Comparison of ENCODE assay signal across 1 cellular context in genomic region chr5:177496111-177497010, GRCh38.
TF ChIP-seq lines count a peak whose summit lies in the region.

No MANE protein-coding gene starts in this region.

TF ChIP-seq in K562, 482 proteins besides CTCF, POLR2A, EP300 and RAD21 (continued from another document and continues in another):
- TF ChIP-seq ATF7 (IDR thresholded peaks at IDR 0.05), result peak; percentile 29; the same call in 1 of the 2 replicates
- TF ChIP-seq CBFA2T3 (IDR thresholded peaks at IDR 0.05), result no peak
- TF ChIP-seq, protein P1, sequence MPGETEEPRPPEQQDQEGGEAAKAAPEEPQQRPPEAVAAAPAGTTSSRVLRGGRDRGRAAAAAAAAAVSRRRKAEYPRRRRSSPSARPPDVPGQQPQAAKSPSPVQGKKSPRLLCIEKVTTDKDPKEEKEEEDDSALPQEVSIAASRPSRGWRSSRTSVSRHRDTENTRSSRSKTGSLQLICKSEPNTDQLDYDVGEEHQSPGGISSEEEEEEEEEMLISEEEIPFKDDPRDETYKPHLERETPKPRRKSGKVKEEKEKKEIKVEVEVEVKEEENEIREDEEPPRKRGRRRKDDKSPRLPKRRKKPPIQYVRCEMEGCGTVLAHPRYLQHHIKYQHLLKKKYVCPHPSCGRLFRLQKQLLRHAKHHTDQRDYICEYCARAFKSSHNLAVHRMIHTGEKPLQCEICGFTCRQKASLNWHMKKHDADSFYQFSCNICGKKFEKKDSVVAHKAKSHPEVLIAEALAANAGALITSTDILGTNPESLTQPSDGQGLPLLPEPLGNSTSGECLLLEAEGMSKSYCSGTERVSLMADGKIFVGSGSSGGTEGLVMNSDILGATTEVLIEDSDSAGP (CRISPR knock-in tag; IDR thresholded peaks at IDR 0.05), result no peak
- TF ChIP-seq ZNF717 (CRISPR knock-in tag; IDR thresholded peaks at IDR 0.05), result no peak
- peak; percentile 71 for TF ChIP-seq POLR2AphosphoS5 (IDR thresholded peaks at IDR 0.05; ENCODE audit: control insufficient read depth, insufficient read depth, low read depth, low read length)
- peak; percentile 39; the same call in 1 of the 2 replicates for TF ChIP-seq SMARCE1 (IDR thresholded peaks at IDR 0.05)
- no peak for TF ChIP-seq NR2C2 (CRISPR knock-in tag; IDR thresholded peaks at IDR 0.05)
- peak; percentile 32; the same call in 1 of the 2 replicates for TF ChIP-seq NR2C2 (tag; IDR thresholded peaks at IDR 0.05)
- TF ChIP-seq RB1 (IDR thresholded peaks at IDR 0.05; ENCODE audit: low read depth), result peak; percentile 8; the same call in 1 of the 2 replicates
- TF ChIP-seq NELFE (IDR thresholded peaks at IDR 0.05; ENCODE audit: insufficient read depth, insufficient read length), result peak; percentile 8
- no peak for TF ChIP-seq CBX3 (IDR thresholded peaks at IDR 0.05; ENCODE audit: borderline replicate concordance in 1 of 2, low read length in 2 of 2)
- peak; percentile 57 for TF ChIP-seq DPF2 (IDR thresholded peaks at IDR 0.05)
- peak; percentile 44; the same call in 1 of the 2 replicates for TF ChIP-seq ZNF263 (CRISPR knock-in tag; IDR thresholded peaks at IDR 0.05; ENCODE audit: borderline replicate concordance)
- TF ChIP-seq HLTF (IDR thresholded peaks at IDR 0.05), result no peak
- peak; percentile 22; the same call in 1 of the 2 replicates for TF ChIP-seq CREM (IDR thresholded peaks at IDR 0.05; ENCODE audit: low read depth)
- TF ChIP-seq, protein P2, sequence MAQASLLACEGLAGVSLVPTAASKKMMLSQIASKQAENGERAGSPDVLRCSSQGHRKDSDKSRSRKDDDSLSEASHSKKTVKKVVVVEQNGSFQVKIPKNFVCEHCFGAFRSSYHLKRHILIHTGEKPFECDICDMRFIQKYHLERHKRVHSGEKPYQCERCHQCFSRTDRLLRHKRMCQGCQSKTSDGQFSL (CRISPR knock-in tag; IDR thresholded peaks at IDR 0.05), result no peak
- TF ChIP-seq, protein P2 (tag; IDR thresholded peaks at IDR 0.05), result 0 out of 4 replicates have a peak, but pooled peaks of 1 of the 2 experiments have one; percentile 67
- peak; percentile 84; the same call in 1 of the 2 replicates for TF ChIP-seq ZNF395 (CRISPR knock-in tag; IDR thresholded peaks at IDR 0.05)
- TF ChIP-seq STAT6 (CRISPR knock-in tag; IDR thresholded peaks at IDR 0.05), result no peak
- peak; percentile 46; the same call in 1 of the 2 replicates for TF ChIP-seq ZNF584 (CRISPR knock-in tag; IDR thresholded peaks at IDR 0.05; ENCODE audit: low read depth)
- peak; percentile 41 for TF ChIP-seq RBM22 (IDR thresholded peaks at IDR 0.05; ENCODE audit: low read depth, low read length, poor library complexity, severe bottlenecking)
- TF ChIP-seq SRF (CRISPR knock-in tag; IDR thresholded peaks at IDR 0.05), result peak; percentile 85 to 97; a peak in 3 of 4 replicates
- TF ChIP-seq GABPB2 (CRISPR knock-in tag; conservative IDR thresholded peaks at IDR 0.05), result no peak
- no peak for TF ChIP-seq ZC3H4 (CRISPR knock-in tag; IDR thresholded peaks at IDR 0.05; ENCODE audit: borderline replicate concordance)
- peak; percentile 36; the same call in 1 of the 2 replicates for TF ChIP-seq JUN (IDR thresholded peaks at IDR 0.05; ENCODE audit: borderline replicate concordance, low read depth, low read length)
- no peak for TF ChIP-seq JUN (CRISPR knock-in tag; IDR thresholded peaks at IDR 0.05; ENCODE audit: borderline replicate concordance)
- TF ChIP-seq HMGXB4 (CRISPR knock-in tag; IDR thresholded peaks at IDR 0.05), result 0 out of 2 replicates have a peak, but pooled peaks have one; percentile 44
- peak; percentile 67; the same call in 1 of the 2 replicates for TF ChIP-seq MTA3 (IDR thresholded peaks at IDR 0.05; ENCODE audit: borderline replicate concordance)
- TF ChIP-seq CBFA2T2 (conservative IDR thresholded peaks at IDR 0.05), result no peak
- TF ChIP-seq KLF13 (tag; IDR thresholded peaks at IDR 0.05; ENCODE audit: borderline replicate concordance, low read depth), result no peak
- TF ChIP-seq ZNF449 (CRISPR knock-in tag; IDR thresholded peaks at IDR 0.05), result no peak
- TF ChIP-seq EP400 (IDR thresholded peaks at IDR 0.05), result 0 out of 2 replicates have a peak, but pooled peaks have one; percentile 4
- TF ChIP-seq, protein P3, sequence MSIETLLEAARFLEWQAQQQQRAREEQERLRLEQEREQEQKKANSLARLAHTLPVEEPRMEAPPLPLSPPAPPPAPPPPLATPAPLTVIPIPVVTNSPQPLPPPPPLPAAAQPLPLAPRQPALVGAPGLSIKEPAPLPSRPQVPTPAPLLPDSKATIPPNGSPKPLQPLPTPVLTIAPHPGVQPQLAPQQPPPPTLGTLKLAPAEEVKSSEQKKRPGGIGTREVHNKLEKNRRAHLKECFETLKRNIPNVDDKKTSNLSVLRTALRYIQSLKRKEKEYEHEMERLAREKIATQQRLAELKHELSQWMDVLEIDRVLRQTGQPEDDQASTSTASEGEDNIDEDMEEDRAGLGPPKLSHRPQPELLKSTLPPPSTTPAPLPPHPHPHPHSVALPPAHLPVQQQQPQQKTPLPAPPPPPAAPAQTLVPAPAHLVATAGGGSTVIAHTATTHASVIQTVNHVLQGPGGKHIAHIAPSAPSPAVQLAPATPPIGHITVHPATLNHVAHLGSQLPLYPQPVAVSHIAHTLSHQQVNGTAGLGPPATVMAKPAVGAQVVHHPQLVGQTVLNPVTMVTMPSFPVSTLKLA (conservative IDR thresholded peaks at IDR 0.05), result 0 out of 4 replicates have a peak, but pooled peaks of 1 of the 2 experiments have one; percentile 9
- peak; percentile 74 for TF ChIP-seq ZNF175 (CRISPR knock-in tag; IDR thresholded peaks at IDR 0.05; ENCODE audit: low read depth)
- TF ChIP-seq, protein P4, sequence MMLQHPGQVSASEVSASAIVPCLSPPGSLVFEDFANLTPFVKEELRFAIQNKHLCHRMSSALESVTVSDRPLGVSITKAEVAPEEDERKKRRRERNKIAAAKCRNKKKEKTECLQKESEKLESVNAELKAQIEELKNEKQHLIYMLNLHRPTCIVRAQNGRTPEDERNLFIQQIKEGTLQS (IDR thresholded peaks at IDR 0.05), result peak; percentile 52; the same call in 1 of the 2 replicates
- TF ChIP-seq, protein P4 (CRISPR knock-in tag; conservative IDR thresholded peaks at IDR 0.05), result 0 out of 2 replicates have a peak, but pooled peaks have one; percentile 21
- TF ChIP-seq, protein P5, sequence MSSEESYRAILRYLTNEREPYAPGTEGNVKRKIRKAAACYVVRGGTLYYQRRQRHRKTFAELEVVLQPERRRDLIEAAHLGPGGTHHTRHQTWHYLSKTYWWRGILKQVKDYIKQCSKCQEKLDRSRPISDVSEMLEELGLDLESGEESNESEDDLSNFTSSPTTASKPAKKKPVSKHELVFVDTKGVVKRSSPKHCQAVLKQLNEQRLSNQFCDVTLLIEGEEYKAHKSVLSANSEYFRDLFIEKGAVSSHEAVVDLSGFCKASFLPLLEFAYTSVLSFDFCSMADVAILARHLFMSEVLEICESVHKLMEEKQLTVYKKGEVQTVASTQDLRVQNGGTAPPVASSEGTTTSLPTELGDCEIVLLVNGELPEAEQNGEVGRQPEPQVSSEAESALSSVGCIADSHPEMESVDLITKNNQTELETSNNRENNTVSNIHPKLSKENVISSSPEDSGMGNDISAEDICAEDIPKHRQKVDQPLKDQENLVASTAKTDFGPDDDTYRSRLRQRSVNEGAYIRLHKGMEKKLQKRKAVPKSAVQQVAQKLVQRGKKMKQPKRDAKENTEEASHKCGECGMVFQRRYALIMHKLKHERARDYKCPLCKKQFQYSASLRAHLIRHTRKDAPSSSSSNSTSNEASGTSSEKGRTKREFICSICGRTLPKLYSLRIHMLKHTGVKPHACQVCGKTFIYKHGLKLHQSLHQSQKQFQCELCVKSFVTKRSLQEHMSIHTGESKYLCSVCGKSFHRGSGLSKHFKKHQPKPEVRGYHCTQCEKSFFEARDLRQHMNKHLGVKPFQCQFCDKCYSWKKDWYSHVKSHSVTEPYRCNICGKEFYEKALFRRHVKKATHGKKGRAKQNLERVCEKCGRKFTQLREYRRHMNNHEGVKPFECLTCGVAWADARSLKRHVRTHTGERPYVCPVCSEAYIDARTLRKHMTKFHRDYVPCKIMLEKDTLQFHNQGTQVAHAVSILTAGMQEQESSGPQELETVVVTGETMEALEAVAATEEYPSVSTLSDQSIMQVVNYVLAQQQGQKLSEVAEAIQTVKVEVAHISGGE (CRISPR knock-in tag; IDR thresholded peaks at IDR 0.05), result peak in 1 of 3 experiments; percentile 71; a peak in 2 of 6 replicates
- TF ChIP-seq MYC (IDR thresholded peaks at IDR 0.05; ENCODE audit: low read depth, low read length), result peak; percentile 57; the same call in 1 of the 2 replicates
- peak; percentile 32; the same call in 1 of the 2 replicates for TF ChIP-seq MYC (CRISPR knock-in tag; IDR thresholded peaks at IDR 0.05; ENCODE audit: borderline replicate concordance, low read depth)
- TF ChIP-seq HNRNPL (IDR thresholded peaks at IDR 0.05; ENCODE audit: low read depth, low read length), result 0 out of 2 replicates have a peak, but pooled peaks have one; percentile 0
- TF ChIP-seq BHLHE40 (IDR thresholded peaks at IDR 0.05; ENCODE audit: low read length), result peak; percentile 42
- no peak; the same call in 1 of the 2 replicates for TF ChIP-seq GTF2E2 (tag; IDR thresholded peaks at IDR 0.05)
- peak; percentile 76; the same call in 1 of the 2 replicates for TF ChIP-seq KAT7 (CRISPR knock-in tag; IDR thresholded peaks at IDR 0.05; ENCODE audit: borderline replicate concordance)
- peak; percentile 35; the same call in 1 of the 2 replicates for TF ChIP-seq ARID1B (IDR thresholded peaks at IDR 0.05)
- TF ChIP-seq IRF2 (CRISPR knock-in tag; IDR thresholded peaks at IDR 0.05), result no peak
- no peak for TF ChIP-seq NR3C1 (CRISPR knock-in tag; IDR thresholded peaks at IDR 0.05)
- TF ChIP-seq ARNT (IDR thresholded peaks at IDR 0.05), result no peak
- peak; percentile 73 for TF ChIP-seq FIP1L1 (IDR thresholded peaks at IDR 0.05; ENCODE audit: low read depth, low read length, poor library complexity, severe bottlenecking)
